Comparison of ENCODE assay signal across 9 cellular contexts in the genomic region with DNA sequence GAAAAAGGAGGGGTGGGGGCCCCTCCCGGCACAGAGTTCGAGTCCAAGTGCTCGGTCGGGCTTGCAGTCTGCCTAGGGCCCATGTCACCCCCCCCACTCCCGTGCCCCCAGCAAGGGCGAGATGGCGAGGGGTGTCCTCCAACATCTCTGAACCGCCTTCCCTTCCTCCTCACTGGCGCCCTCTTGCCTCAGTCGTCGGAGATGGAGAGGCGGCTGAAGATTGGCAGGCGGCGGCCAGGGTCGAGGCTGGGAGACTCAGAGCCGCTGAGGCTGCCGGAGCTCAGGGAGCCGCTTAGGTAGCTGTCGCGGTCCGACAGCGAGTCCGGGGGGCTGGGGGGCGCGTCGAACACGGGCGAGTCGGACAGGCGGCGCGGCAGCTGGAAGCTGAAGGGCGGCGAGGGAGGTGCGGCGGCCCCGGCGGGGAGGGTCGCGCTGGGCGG. TPM values are rescaled to one million over a fixed set of nuclear protein-coding genes. Genes with fewer than 3 reads are reported as not detected.
DNase-seq lines count a peak whose midpoint lies in the region; ATAC-seq, FAIRE-seq and TF ChIP-seq lines count a peak whose summit lies in the region.
"Had no signal": no experiment of that assay in that cellular context is flagged by ENCODE, and none has a peak within 500 bp of the region (broad histone marks: within the 10 kb centered on the region; RNA-seq: fewer than 3 reads in every experiment).

No MANE protein-coding gene starts in this region.

- H3K36me3 Mint-ChIP-seq in activated CD8-positive, alpha-beta memory T cell treated with anti-CD3 and anti-CD28 coated beads, Interleukin-2, amount 10 ng/mL, durations not matched to agents 7 days and 5 days = peaks cover 44% of the 10 kb centered on the region

- H3K4me1 ChIP-seq in endothelial cell of umbilical vein (ENCODE audit: control insufficient read depth, extremely low read depth, insufficient read depth, low read length) = peaks cover 53% of the 10 kb centered on the region

- H3K79me2 ChIP-seq in endothelial cell of umbilical vein (ENCODE audit: control insufficient read depth, insufficient read depth, low read length) = peaks cover 49% of the 10 kb centered on the region

- dilution Hi-C loops in endothelial cell of umbilical vein (cut with MboI; ENCODE audit: extremely low pct_ligation_motif_present, low sequenced_read_pairs) = loop anchor here (10.0 kb wide), 1 partner anchor 49 kb away; no protein-coding TSS in a partner anchor

- H3K27me3 Mint-ChIP-seq in activated CD8-positive, alpha-beta memory T cell treated with anti-CD3 and anti-CD28 coated beads, Interleukin-2, amount 10 ng/mL, durations not matched to agents 7 days and 5 days = no peaks in the 10 kb centered on the region

- H3K4me2 ChIP-seq in endothelial cell of umbilical vein (ENCODE audit: insufficient read depth, low read length) = peak overlapping the region; percentile 85

- no peak overlapping the region for H2AFZ ChIP-seq in endothelial cell of umbilical vein (ENCODE audit: low read depth, low read length)

- H3K9me3 Mint-ChIP-seq in activated CD8-positive, alpha-beta memory T cell treated with anti-CD3 and anti-CD28 coated beads, Interleukin-2, amount 10 ng/mL, durations not matched to agents 7 days and 5 days (ENCODE audit: low read depth) = no peaks in the 10 kb centered on the region

- no peaks in the 10 kb centered on the region for H3K9me3 ChIP-seq in endothelial cell of umbilical vein (replicated peaks; ENCODE audit: control insufficient read depth, insufficient read depth, low read length)

- H4K20me1 ChIP-seq in endothelial cell of umbilical vein (replicated peaks; ENCODE audit: control insufficient read depth, extremely low read depth, insufficient read depth, low read length) = no peaks in the 10 kb centered on the region

- TF ChIP-seq CTCF in endothelial cell of umbilical vein (IDR thresholded peaks at IDR 0.05; ENCODE audit: extremely low read depth in 1 of 2, insufficient read depth in 1 of 2, low read depth in 1 of 2, low read length in 2 of 2) = peak; percentile 32 to 64

- CTCF ChIA-PET in activated CD8-positive, alpha-beta memory T cell treated with anti-CD3 and anti-CD28 coated beads, Interleukin-2, amount 10 ng/mL, durations not matched to agents 7 days and 5 days (lab: Charles Lee) = interaction anchor here (1.3 to 21.1 kb wide), 8 partner anchors 32 to 414 kb away, joined by 3 to 666 read pairs (median 8); partner anchors contain the start of gene THADA
- CTCF ChIA-PET in endothelial cell of umbilical vein (lab: Charles Lee) = interaction anchor here (0.5 to 12.8 kb wide), 18 partner anchors 49 to 396 kb away, joined by 3 to 240 read pairs (median 8); no protein-coding TSS in a partner anchor

- no peak for ATAC-seq in activated CD8-positive, alpha-beta memory T cell treated with anti-CD3 and anti-CD28 coated beads, Interleukin-2, amount 10 ng/mL, durations not matched to agents 7 days and 5 days
- ATAC-seq in GM19463 (IDR thresholded peaks at IDR 0.05; ENCODE audit: unreplicated experiment) = no peak
- ATAC-seq in HG02938 (IDR thresholded peaks at IDR 0.05; ENCODE audit: unreplicated experiment) = no peak

- BruUV-seq in endothelial cell of umbilical vein (replicated peaks; lab: Mats Ljungman, UMichigan) = no TSS peak

- peaks cover 46% of the 10 kb centered on the region for H3K4me1 Mint-ChIP-seq in activated CD8-positive, alpha-beta memory T cell treated with anti-CD3 and anti-CD28 coated beads, Interleukin-2, amount 10 ng/mL, durations not matched to agents 7 days and 5 days

- no peaks in the 10 kb centered on the region for H3K27me3 ChIP-seq in endothelial cell of umbilical vein (ENCODE audit: control insufficient read depth in 2 of 2, insufficient read depth in 2 of 2, low read length in 2 of 2)

- peak overlapping the region; percentile 29 to 93 (median 90) for H3K4me3 ChIP-seq in endothelial cell of umbilical vein (replicated peaks in 1 of 3; ENCODE audit: insufficient read depth in 1 of 3, low read depth in 1 of 3, low read length in 3 of 3)

- H3K4me3 Mint-ChIP-seq in activated CD8-positive, alpha-beta memory T cell treated with anti-CD3 and anti-CD28 coated beads, Interleukin-2, amount 10 ng/mL, durations not matched to agents 7 days and 5 days = peak overlapping the region; percentile 98

- peak overlapping the region; percentile 88 for H3K27ac ChIP-seq in endothelial cell of umbilical vein (ENCODE audit: insufficient read depth, low read depth, low read length)

- DNase-seq in ELF-1 (ENCODE audit: low read depth, low spot score) (peak; percentile 78), NCI-H526 (lab: John Stamatoyannopoulos, UW) (peak; percentile 43 to 83), endothelial cell of umbilical vein (ENCODE audit: low read depth, low spot score) (peak; percentile 72), mucosa of gallbladder (ENCODE audit: low spot score) (peak; percentile 72)
- DNase-seq in activated CD8-positive, alpha-beta memory T cell treated with anti-CD3 and anti-CD28 coated beads, Interleukin-2, amount 10 ng/mL, durations not matched to agents 7 days and 5 days = peak; percentile 88
- DNase-seq in stimulated activated CD8-positive, alpha-beta memory T cell treated with anti-CD3 and anti-CD28 coated beads, Interleukin-7, amount 100 ng/mL, for 1 hour (ENCODE audit: low read depth in 2 of 2) = peak; percentile 54 to 58

- POLR2A ChIA-PET in endothelial cell of umbilical vein (lab: Charles Lee) = no interaction called here

- no peak for TF ChIP-seq POLR2A in endothelial cell of umbilical vein (IDR thresholded peaks at IDR 0.05; ENCODE audit: low read depth, low read length)

- peaks cover 0 to 6% of the 10 kb centered on the region in 2 experiments for H3K36me3 ChIP-seq in endothelial cell of umbilical vein (ENCODE audit: control insufficient read depth in 2 of 2, extremely low read depth in 1 of 2, insufficient read depth in 2 of 2, low read length in 2 of 2)

- peak overlapping the region; percentile 98 for H3K27ac Mint-ChIP-seq in activated CD8-positive, alpha-beta memory T cell treated with anti-CD3 and anti-CD28 coated beads, Interleukin-2, amount 10 ng/mL, durations not matched to agents 7 days and 5 days

- no peaks in the 10 kb centered on the region for H3K9me1 ChIP-seq in endothelial cell of umbilical vein (replicated peaks; ENCODE audit: control insufficient read depth, extremely low read depth, insufficient read depth, low read length)

- intact Hi-C loops in endothelial cell of umbilical vein (cut with micrococcal nuclease) = loop anchor here (5.0 kb wide), 1 partner anchor 182 kb away; no protein-coding TSS in a partner anchor

- FAIRE-seq in endothelial cell of umbilical vein (lab: Jason Lieb, UNC) = no peak
- FAIRE-seq: endometrium had no signal

- peak overlapping the region; percentile 90 for H3K9ac ChIP-seq in endothelial cell of umbilical vein (replicated peaks; ENCODE audit: extremely low read depth, insufficient read depth, low read length)

TF ChIP-seq in endothelial cell of umbilical vein, 7 proteins besides CTCF, POLR2A, EP300 and RAD21:
- TF ChIP-seq FOS (IDR thresholded peaks at IDR 0.05; ENCODE audit: borderline replicate concordance, insufficient read depth, low read length) (no peak), MYC (IDR thresholded peaks at IDR 0.05; ENCODE audit: low read depth, low read length) (no peak), MAX (IDR thresholded peaks at IDR 0.05; ENCODE audit: insufficient read depth, insufficient read length) (no peak)
TF ChIP-seq in endothelial cell of umbilical vein: peak in this region for 0.

RNA-seq across cellular contexts. Expression of gene ZFP36L2, which starts 2.3 kb away (rescaled TPM):
- total RNA-seq in activated CD8-positive, alpha-beta memory T cell treated with anti-CD3 and anti-CD28 coated beads, Interleukin-2, amount 10 ng/mL, durations not matched to agents 7 days and 5 days = 100 to 1,000 TPM; 118 to 158 TPM
- total RNA-seq in endothelial cell of umbilical vein (73.4 and 75.9 TPM in 2 replicates), mucosa of gallbladder (209 TPM)
- 13.2 and 14.5 TPM in 2 replicates for polyA plus RNA-seq in endothelial cell of umbilical vein
- 10.2 and 12.1 TPM in 2 replicates for polyA plus RNA-seq in endothelial cell of umbilical vein (2011; cell fraction: cytosol; rRNA removed)
- polyA plus RNA-seq in endothelial cell of umbilical vein (2011; cell fraction: nucleus; rRNA removed) = 15.6 and 20.8 TPM in 2 replicates
- polyA plus RNA-seq in endothelial cell of umbilical vein (2012) = 28.9 and 35.9 TPM in 2 replicates
- polyA minus RNA-seq in endothelial cell of umbilical vein = 6.9 and 10.8 TPM in 2 replicates
- polyA minus RNA-seq in endothelial cell of umbilical vein (2011; cell fraction: cytosol; rRNA and poly(A)+ RNA removed) = 20.3 TPM
- polyA minus RNA-seq in endothelial cell of umbilical vein (2011; cell fraction: nucleus; rRNA and poly(A)+ RNA removed) = 11.7 and 17.1 TPM in 2 replicates
